Comparison of ENCODE assay signal across 1 cellular context in the genomic region with DNA sequence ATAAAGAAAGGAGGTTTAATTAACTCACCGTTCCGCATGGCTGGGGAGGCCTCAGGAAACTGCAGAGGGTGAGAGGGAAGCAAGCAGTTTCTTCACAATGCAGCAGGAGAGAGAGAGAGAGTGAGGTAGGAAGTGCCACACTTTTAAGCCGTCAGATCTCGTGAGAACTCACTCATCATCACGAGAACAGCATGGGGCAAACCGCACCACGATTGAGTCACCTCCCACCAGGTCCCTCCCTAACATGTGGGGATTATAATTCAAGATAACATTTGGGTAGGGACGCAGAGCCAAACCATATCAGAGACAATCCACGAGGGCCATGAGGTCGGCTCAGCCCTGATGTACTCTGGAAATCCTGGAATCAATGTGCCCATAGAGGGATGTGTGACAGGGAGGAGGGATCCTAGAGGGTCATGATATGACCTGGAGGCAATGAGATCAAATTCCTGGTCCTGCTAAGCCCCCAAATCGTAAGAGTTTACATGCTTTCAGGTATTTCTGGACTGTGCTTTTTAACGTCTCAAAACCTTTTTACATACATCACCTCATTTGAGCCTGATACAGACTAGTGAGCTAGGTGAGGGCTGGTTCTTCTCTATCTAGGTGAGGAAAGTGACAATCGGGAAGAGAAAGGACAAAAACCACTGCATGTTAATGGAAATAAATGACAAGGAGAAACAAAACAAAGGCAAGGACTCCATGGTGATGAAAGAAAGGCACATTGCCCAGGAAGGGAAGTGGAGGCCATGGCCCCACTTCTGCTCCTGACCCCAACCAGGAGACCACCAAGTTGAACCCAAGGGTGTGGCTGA.
TF ChIP-seq lines count a peak whose summit lies in the region.

No MANE protein-coding gene starts in this region.

TF ChIP-seq in K562, 482 proteins besides CTCF, POLR2A, EP300 and RAD21 (continued from another document and continues in another):
- TF ChIP-seq, protein P1, sequence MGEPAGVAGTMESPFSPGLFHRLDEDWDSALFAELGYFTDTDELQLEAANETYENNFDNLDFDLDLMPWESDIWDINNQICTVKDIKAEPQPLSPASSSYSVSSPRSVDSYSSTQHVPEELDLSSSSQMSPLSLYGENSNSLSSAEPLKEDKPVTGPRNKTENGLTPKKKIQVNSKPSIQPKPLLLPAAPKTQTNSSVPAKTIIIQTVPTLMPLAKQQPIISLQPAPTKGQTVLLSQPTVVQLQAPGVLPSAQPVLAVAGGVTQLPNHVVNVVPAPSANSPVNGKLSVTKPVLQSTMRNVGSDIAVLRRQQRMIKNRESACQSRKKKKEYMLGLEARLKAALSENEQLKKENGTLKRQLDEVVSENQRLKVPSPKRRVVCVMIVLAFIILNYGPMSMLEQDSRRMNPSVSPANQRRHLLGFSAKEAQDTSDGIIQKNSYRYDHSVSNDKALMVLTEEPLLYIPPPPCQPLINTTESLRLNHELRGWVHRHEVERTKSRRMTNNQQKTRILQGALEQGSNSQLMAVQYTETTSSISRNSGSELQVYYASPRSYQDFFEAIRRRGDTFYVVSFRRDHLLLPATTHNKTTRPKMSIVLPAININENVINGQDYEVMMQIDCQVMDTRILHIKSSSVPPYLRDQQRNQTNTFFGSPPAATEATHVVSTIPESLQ (CRISPR knock-in tag; IDR thresholded peaks at IDR 0.05), result no peak
- peak; percentile 71 for TF ChIP-seq SMAD4 (CRISPR knock-in tag; conservative IDR thresholded peaks at IDR 0.05)
- TF ChIP-seq ZNF830 (CRISPR knock-in tag; IDR thresholded peaks at IDR 0.05), result no peak
- TF ChIP-seq ZNF175 (CRISPR knock-in tag; IDR thresholded peaks at IDR 0.05; ENCODE audit: low read depth), result 0 out of 2 replicates have a peak, but pooled peaks have one; percentile 25
- peak; percentile 92 for TF ChIP-seq PML (IDR thresholded peaks at IDR 0.05; ENCODE audit: low read length)
- peak; percentile 49 for TF ChIP-seq MTA1 (IDR thresholded peaks at IDR 0.05; ENCODE audit: borderline replicate concordance)
- TF ChIP-seq ZNF584 (CRISPR knock-in tag; IDR thresholded peaks at IDR 0.05; ENCODE audit: low read depth), result 0 out of 2 replicates have a peak, but pooled peaks have one; percentile 74
- TF ChIP-seq SMAD3 (CRISPR knock-in tag; conservative IDR thresholded peaks at IDR 0.05), result 0 out of 2 replicates have a peak, but pooled peaks have one; percentile 46
- TF ChIP-seq HDAC2 (IDR thresholded peaks at IDR 0.05), result peak; percentile 92
- peak; percentile 87 for TF ChIP-seq NFIC (IDR thresholded peaks at IDR 0.05)
- TF ChIP-seq SRSF3 (IDR thresholded peaks at IDR 0.05; ENCODE audit: insufficient read depth, low read length), result no peak
- TF ChIP-seq NFYB (IDR thresholded peaks at IDR 0.05; ENCODE audit: extremely low read depth, insufficient read length), result no peak
- TF ChIP-seq MED1 (CRISPR knock-in tag; IDR thresholded peaks at IDR 0.05; ENCODE audit: borderline replicate concordance), result no peak
- TF ChIP-seq TBL1XR1 (IDR thresholded peaks at IDR 0.05; ENCODE audit: low read length in 2 of 2), result peak in 1 of 2 experiments; percentile 92; a peak in 2 of 4 replicates
- TF ChIP-seq, protein P2, sequence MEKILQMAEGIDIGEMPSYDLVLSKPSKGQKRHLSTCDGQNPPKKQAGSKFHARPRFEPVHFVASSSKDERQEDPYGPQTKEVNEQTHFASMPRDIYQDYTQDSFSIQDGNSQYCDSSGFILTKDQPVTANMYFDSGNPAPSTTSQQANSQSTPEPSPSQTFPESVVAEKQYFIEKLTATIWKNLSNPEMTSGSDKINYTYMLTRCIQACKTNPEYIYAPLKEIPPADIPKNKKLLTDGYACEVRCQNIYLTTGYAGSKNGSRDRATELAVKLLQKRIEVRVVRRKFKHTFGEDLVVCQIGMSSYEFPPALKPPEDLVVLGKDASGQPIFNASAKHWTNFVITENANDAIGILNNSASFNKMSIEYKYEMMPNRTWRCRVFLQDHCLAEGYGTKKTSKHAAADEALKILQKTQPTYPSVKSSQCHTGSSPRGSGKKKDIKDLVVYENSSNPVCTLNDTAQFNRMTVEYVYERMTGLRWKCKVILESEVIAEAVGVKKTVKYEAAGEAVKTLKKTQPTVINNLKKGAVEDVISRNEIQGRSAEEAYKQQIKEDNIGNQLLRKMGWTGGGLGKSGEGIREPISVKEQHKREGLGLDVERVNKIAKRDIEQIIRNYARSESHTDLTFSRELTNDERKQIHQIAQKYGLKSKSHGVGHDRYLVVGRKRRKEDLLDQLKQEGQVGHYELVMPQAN (IDR thresholded peaks at IDR 0.05; ENCODE audit: borderline replicate concordance), result peak; percentile 76; the same call in 1 of the 2 replicates
- TF ChIP-seq, protein P3, sequence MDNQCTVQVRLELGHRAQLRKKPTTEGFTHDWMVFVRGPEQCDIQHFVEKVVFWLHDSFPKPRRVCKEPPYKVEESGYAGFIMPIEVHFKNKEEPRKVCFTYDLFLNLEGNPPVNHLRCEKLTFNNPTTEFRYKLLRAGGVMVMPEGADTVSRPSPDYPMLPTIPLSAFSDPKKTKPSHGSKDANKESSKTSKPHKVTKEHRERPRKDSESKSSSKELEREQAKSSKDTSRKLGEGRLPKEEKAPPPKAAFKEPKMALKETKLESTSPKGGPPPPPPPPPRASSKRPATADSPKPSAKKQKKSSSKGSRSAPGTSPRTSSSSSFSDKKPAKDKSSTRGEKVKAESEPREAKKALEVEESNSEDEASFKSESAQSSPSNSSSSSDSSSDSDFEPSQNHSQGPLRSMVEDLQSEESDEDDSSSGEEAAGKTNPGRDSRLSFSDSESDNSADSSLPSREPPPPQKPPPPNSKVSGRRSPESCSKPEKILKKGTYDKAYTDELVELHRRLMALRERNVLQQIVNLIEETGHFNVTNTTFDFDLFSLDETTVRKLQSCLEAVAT (IDR thresholded peaks at IDR 0.05), result peak in 1 of 2 experiments; percentile 91; a peak in 1 of 4 replicates
- peak; percentile 78 for TF ChIP-seq KLF1 (tag; IDR thresholded peaks at IDR 0.05)
- peak; percentile 42; the same call in 1 of the 2 replicates for TF ChIP-seq HCFC1 (IDR thresholded peaks at IDR 0.05; ENCODE audit: low read depth, low read length)
- peak; percentile 77 for TF ChIP-seq TAF7 (tag; IDR thresholded peaks at IDR 0.05)
- no peak for TF ChIP-seq RFX1 (IDR thresholded peaks at IDR 0.05)
- no peak for TF ChIP-seq ZNF232 (CRISPR knock-in tag; IDR thresholded peaks at IDR 0.05)
- TF ChIP-seq, protein P4, sequence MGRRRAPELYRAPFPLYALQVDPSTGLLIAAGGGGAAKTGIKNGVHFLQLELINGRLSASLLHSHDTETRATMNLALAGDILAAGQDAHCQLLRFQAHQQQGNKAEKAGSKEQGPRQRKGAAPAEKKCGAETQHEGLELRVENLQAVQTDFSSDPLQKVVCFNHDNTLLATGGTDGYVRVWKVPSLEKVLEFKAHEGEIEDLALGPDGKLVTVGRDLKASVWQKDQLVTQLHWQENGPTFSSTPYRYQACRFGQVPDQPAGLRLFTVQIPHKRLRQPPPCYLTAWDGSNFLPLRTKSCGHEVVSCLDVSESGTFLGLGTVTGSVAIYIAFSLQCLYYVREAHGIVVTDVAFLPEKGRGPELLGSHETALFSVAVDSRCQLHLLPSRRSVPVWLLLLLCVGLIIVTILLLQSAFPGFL (CRISPR knock-in tag; IDR thresholded peaks at IDR 0.05), result no peak
- TF ChIP-seq, protein P5, sequence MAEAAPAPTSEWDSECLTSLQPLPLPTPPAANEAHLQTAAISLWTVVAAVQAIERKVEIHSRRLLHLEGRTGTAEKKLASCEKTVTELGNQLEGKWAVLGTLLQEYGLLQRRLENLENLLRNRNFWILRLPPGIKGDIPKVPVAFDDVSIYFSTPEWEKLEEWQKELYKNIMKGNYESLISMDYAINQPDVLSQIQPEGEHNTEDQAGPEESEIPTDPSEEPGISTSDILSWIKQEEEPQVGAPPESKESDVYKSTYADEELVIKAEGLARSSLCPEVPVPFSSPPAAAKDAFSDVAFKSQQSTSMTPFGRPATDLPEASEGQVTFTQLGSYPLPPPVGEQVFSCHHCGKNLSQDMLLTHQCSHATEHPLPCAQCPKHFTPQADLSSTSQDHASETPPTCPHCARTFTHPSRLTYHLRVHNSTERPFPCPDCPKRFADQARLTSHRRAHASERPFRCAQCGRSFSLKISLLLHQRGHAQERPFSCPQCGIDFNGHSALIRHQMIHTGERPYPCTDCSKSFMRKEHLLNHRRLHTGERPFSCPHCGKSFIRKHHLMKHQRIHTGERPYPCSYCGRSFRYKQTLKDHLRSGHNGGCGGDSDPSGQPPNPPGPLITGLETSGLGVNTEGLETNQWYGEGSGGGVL (CRISPR knock-in tag; IDR thresholded peaks at IDR 0.05), result no peak
- TF ChIP-seq, protein P6, sequence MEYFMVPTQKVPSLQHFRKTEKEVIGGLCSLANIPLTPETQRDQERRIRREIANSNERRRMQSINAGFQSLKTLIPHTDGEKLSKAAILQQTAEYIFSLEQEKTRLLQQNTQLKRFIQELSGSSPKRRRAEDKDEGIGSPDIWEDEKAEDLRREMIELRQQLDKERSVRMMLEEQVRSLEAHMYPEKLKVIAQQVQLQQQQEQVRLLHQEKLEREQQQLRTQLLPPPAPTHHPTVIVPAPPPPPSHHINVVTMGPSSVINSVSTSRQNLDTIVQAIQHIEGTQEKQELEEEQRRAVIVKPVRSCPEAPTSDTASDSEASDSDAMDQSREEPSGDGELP (CRISPR knock-in tag; IDR thresholded peaks at IDR 0.05; ENCODE audit: borderline replicate concordance), result peak; percentile 95
- TF ChIP-seq, protein P7, sequence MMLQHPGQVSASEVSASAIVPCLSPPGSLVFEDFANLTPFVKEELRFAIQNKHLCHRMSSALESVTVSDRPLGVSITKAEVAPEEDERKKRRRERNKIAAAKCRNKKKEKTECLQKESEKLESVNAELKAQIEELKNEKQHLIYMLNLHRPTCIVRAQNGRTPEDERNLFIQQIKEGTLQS (IDR thresholded peaks at IDR 0.05), result peak; percentile 95
- TF ChIP-seq, protein P7 (CRISPR knock-in tag; conservative IDR thresholded peaks at IDR 0.05), result peak; percentile 92
- TF ChIP-seq IRF2 (CRISPR knock-in tag; IDR thresholded peaks at IDR 0.05), result no peak
- TF ChIP-seq RNF2 (IDR thresholded peaks at IDR 0.05), result peak; percentile 92
- no peak for TF ChIP-seq MAFG (tag; conservative IDR thresholded peaks at IDR 0.05)
- no peak for TF ChIP-seq ZNF707 (CRISPR knock-in tag; conservative IDR thresholded peaks at IDR 0.05)
- TF ChIP-seq FOS (IDR thresholded peaks at IDR 0.05; ENCODE audit: extremely low read depth, insufficient read length), result no peak
- TF ChIP-seq, protein P8, sequence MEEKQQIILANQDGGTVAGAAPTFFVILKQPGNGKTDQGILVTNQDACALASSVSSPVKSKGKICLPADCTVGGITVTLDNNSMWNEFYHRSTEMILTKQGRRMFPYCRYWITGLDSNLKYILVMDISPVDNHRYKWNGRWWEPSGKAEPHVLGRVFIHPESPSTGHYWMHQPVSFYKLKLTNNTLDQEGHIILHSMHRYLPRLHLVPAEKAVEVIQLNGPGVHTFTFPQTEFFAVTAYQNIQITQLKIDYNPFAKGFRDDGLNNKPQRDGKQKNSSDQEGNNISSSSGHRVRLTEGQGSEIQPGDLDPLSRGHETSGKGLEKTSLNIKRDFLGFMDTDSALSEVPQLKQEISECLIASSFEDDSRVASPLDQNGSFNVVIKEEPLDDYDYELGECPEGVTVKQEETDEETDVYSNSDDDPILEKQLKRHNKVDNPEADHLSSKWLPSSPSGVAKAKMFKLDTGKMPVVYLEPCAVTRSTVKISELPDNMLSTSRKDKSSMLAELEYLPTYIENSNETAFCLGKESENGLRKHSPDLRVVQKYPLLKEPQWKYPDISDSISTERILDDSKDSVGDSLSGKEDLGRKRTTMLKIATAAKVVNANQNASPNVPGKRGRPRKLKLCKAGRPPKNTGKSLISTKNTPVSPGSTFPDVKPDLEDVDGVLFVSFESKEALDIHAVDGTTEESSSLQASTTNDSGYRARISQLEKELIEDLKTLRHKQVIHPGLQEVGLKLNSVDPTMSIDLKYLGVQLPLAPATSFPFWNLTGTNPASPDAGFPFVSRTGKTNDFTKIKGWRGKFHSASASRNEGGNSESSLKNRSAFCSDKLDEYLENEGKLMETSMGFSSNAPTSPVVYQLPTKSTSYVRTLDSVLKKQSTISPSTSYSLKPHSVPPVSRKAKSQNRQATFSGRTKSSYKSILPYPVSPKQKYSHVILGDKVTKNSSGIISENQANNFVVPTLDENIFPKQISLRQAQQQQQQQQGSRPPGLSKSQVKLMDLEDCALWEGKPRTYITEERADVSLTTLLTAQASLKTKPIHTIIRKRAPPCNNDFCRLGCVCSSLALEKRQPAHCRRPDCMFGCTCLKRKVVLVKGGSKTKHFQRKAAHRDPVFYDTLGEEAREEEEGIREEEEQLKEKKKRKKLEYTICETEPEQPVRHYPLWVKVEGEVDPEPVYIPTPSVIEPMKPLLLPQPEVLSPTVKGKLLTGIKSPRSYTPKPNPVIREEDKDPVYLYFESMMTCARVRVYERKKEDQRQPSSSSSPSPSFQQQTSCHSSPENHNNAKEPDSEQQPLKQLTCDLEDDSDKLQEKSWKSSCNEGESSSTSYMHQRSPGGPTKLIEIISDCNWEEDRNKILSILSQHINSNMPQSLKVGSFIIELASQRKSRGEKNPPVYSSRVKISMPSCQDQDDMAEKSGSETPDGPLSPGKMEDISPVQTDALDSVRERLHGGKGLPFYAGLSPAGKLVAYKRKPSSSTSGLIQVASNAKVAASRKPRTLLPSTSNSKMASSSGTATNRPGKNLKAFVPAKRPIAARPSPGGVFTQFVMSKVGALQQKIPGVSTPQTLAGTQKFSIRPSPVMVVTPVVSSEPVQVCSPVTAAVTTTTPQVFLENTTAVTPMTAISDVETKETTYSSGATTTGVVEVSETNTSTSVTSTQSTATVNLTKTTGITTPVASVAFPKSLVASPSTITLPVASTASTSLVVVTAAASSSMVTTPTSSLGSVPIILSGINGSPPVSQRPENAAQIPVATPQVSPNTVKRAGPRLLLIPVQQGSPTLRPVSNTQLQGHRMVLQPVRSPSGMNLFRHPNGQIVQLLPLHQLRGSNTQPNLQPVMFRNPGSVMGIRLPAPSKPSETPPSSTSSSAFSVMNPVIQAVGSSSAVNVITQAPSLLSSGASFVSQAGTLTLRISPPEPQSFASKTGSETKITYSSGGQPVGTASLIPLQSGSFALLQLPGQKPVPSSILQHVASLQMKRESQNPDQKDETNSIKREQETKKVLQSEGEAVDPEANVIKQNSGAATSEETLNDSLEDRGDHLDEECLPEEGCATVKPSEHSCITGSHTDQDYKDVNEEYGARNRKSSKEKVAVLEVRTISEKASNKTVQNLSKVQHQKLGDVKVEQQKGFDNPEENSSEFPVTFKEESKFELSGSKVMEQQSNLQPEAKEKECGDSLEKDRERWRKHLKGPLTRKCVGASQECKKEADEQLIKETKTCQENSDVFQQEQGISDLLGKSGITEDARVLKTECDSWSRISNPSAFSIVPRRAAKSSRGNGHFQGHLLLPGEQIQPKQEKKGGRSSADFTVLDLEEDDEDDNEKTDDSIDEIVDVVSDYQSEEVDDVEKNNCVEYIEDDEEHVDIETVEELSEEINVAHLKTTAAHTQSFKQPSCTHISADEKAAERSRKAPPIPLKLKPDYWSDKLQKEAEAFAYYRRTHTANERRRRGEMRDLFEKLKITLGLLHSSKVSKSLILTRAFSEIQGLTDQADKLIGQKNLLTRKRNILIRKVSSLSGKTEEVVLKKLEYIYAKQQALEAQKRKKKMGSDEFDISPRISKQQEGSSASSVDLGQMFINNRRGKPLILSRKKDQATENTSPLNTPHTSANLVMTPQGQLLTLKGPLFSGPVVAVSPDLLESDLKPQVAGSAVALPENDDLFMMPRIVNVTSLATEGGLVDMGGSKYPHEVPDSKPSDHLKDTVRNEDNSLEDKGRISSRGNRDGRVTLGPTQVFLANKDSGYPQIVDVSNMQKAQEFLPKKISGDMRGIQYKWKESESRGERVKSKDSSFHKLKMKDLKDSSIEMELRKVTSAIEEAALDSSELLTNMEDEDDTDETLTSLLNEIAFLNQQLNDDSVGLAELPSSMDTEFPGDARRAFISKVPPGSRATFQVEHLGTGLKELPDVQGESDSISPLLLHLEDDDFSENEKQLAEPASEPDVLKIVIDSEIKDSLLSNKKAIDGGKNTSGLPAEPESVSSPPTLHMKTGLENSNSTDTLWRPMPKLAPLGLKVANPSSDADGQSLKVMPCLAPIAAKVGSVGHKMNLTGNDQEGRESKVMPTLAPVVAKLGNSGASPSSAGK (IDR thresholded peaks at IDR 0.05), result peak; percentile 95
